In genomic region chr11:118437046-118437735, GRCh38 we compare ENCODE assay signal across 1 cellular context.
TF ChIP-seq lines count a peak whose summit lies in the region.

No MANE protein-coding gene starts in this region.

TF ChIP-seq in HepG2, 621 proteins besides CTCF, POLR2A, EP300 and RAD21 (continued from another document):
- TF ChIP-seq, protein P1, sequence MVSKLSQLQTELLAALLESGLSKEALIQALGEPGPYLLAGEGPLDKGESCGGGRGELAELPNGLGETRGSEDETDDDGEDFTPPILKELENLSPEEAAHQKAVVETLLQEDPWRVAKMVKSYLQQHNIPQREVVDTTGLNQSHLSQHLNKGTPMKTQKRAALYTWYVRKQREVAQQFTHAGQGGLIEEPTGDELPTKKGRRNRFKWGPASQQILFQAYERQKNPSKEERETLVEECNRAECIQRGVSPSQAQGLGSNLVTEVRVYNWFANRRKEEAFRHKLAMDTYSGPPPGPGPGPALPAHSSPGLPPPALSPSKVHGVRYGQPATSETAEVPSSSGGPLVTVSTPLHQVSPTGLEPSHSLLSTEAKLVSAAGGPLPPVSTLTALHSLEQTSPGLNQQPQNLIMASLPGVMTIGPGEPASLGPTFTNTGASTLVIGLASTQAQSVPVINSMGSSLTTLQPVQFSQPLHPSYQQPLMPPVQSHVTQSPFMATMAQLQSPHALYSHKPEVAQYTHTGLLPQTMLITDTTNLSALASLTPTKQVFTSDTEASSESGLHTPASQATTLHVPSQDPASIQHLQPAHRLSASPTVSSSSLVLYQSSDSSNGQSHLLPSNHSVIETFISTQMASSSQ (IDR thresholded peaks at IDR 0.05; ENCODE audit: low read depth): no peak
- TF ChIP-seq, protein P1 (CRISPR knock-in tag; IDR thresholded peaks at IDR 0.05; ENCODE audit: borderline replicate concordance): no peak
- TF ChIP-seq NCOR1 (IDR thresholded peaks at IDR 0.05; ENCODE audit: borderline replicate concordance, low read length) (no peak), LCORL (IDR thresholded peaks at IDR 0.05) (no peak), LCORL (CRISPR knock-in tag; IDR thresholded peaks at IDR 0.05) (0 out of 2 replicates have a peak, but pooled peaks have one; percentile 14), NCOA1 (CRISPR knock-in tag; IDR thresholded peaks at IDR 0.05) (0 out of 2 replicates have a peak, but pooled peaks have one; percentile 45), DRAP1 (CRISPR knock-in tag; IDR thresholded peaks at IDR 0.05) (no peak), PCBP2 (optimal IDR thresholded peaks at IDR 0.05; ENCODE audit: low read depth, low read length, poor library complexity, severe bottlenecking) (no peak), KDM5B (CRISPR knock-in tag; IDR thresholded peaks at IDR 0.05; ENCODE audit: borderline replicate concordance) (no peak), PBX3 (CRISPR knock-in tag; IDR thresholded peaks at IDR 0.05; ENCODE audit: borderline replicate concordance) (no peak), POGK (CRISPR knock-in tag; conservative IDR thresholded peaks at IDR 0.05) (no peak), SMYD3 (CRISPR knock-in tag; IDR thresholded peaks at IDR 0.05) (no peak), PCBP1 (IDR thresholded peaks at IDR 0.05; ENCODE audit: borderline replicate concordance, low read depth, low read length) (peak; percentile 40; the same call in 1 of the 2 replicates), SRSF4 (IDR thresholded peaks at IDR 0.05; ENCODE audit: low read depth, low read length, poor library complexity, severe bottlenecking) (no peak), HOXA3 (CRISPR knock-in tag; IDR thresholded peaks at IDR 0.05) (no peak), KLF16 (CRISPR knock-in tag; IDR thresholded peaks at IDR 0.05) (0 out of 4 replicates have a peak, but pooled peaks of 1 of the 2 experiments have one; percentile 9), ZNF333 (CRISPR knock-in tag; IDR thresholded peaks at IDR 0.05; ENCODE audit: borderline replicate concordance) (no peak), ZNF292 (CRISPR knock-in tag; IDR thresholded peaks at IDR 0.05; ENCODE audit: borderline replicate concordance, low read depth) (no peak), SAP130 (CRISPR knock-in tag; IDR thresholded peaks at IDR 0.05; ENCODE audit: low read depth) (peak; percentile 9; the same call in 1 of the 2 replicates), TERF1 (CRISPR knock-in tag; IDR thresholded peaks at IDR 0.05) (no peak), TFDP2 (CRISPR knock-in tag; IDR thresholded peaks at IDR 0.05) (0 out of 2 replicates have a peak, but pooled peaks have one; percentile 0)
